12 cellular contexts compared by ENCODE assay signal in genomic region chr14:91361236-91361811, GRCh38. TPM values are rescaled to one million over a fixed set of nuclear protein-coding genes. Genes with fewer than 3 reads are reported as not detected.
DNase-seq lines count a peak whose midpoint lies in the region; ATAC-seq, FAIRE-seq and TF ChIP-seq lines count a peak whose summit lies in the region.
"Had no signal": no experiment of that assay in that cellular context is flagged by ENCODE, and none has a peak within 500 bp of the region (broad histone marks: within the 10 kb centered on the region; RNA-seq: fewer than 3 reads in every experiment).

No MANE protein-coding gene starts in this region.

- no peaks in the 10 kb centered on the region for H3K9me1 ChIP-seq in K562 (ENCODE audit: control insufficient read depth, insufficient read depth, low read length)

- in situ Hi-C loops in K562 (cut with MboI): no loop called here

- H3K27ac Mint-ChIP-seq in CD4-positive, alpha-beta memory T cell: peak overlapping the region in 6 of 7 donors; percentile 22 to 80 (median 42)
- peak overlapping the region in 6 of 9 donors; percentile 35 to 77 (median 74) for H3K27ac Mint-ChIP-seq in naive thymus-derived CD4-positive, alpha-beta T cell
- H3K27ac Mint-ChIP-seq in T-helper 2 cell treated with Interferon-gamma antibody and Interleukin-4, amounts not matched to agents 5 μg/mL and 100 μg/mL, for 36 hours: no peak overlapping the region

- no peak for DNase-seq in CD4-positive, alpha-beta memory T cell
- DNase-seq in NCI-H2227 treated with DMSO at 0.1 percent for 48 hours (lab: John Stamatoyannopoulos, UW) (peak; percentile 35), K562 (ENCODE audit: extremely low read depth in 1 of 4, low spot score in 3 of 4) (no peak), islet precursor cell (no peak), NCI-H1105 (lab: John Stamatoyannopoulos, UW) (no peak)
- no peak for DNase-seq in naive thymus-derived CD4-positive, alpha-beta T cell
- no peak for DNase-seq in T-helper 2 cell treated with Interferon-gamma antibody and Interleukin-4, amounts not matched to agents 5 μg/mL and 100 μg/mL, for 36 hours (ENCODE audit: low spot score)
- DNase-seq: DMS79 treated with DMSO at 0.1 percent for 48 hours, KBM-7, T-helper 1 cell had no signal

- peaks cover 14% of the 10 kb centered on the region for H3K79me2 ChIP-seq in K562 (ENCODE audit: control insufficient read depth, insufficient read depth, low read length)

- peaks cover 92% of the 10 kb centered on the region for H3K4me1 ChIP-seq in CD4-positive, alpha-beta memory T cell (ENCODE audit: insufficient read depth, low read length)
- peaks cover 11 to 17% of the 10 kb centered on the region in 2 experiments; a peak in 4 of 5 replicates for H3K4me1 ChIP-seq in K562 (replicated peaks in 1 of 2; ENCODE audit: control insufficient read depth in 2 of 2, insufficient read depth in 2 of 2, low read length in 2 of 2)
- H3K4me1 ChIP-seq in naive thymus-derived CD4-positive, alpha-beta T cell (ENCODE audit: control insufficient read depth in 2 of 2, insufficient read depth in 2 of 2, low read length in 2 of 2): peaks cover 43 to 46% of the 10 kb centered on the region in 2 donors

- no peaks in the 10 kb centered on the region for H3K27me3 Mint-ChIP-seq in CD4-positive, alpha-beta memory T cell
- no peaks in the 10 kb centered on the region for H3K27me3 Mint-ChIP-seq in naive thymus-derived CD4-positive, alpha-beta T cell
- H3K27me3 Mint-ChIP-seq in T-helper 2 cell treated with Interferon-gamma antibody and Interleukin-4, amounts not matched to agents 5 μg/mL and 100 μg/mL, for 36 hours (ENCODE audit: low read depth): no peaks in the 10 kb centered on the region

- TF ChIP-seq RAD21 in K562 (CRISPR knock-in tag; conservative IDR thresholded peaks at IDR 0.05 in 1 of 2, IDR thresholded peaks at IDR 0.05 in 1 of 2): no peak

- H3K9me3 ChIP-seq in CD4-positive, alpha-beta memory T cell (ENCODE audit: control insufficient read depth in 1 of 2, low read length in 2 of 2): no peaks in the 10 kb centered on the region
- no peaks in the 10 kb centered on the region for H3K9me3 ChIP-seq in K562 (replicated peaks; ENCODE audit: control insufficient read depth, insufficient read depth, low read depth, low read length)
- H3K9me3 ChIP-seq in naive thymus-derived CD4-positive, alpha-beta T cell (ENCODE audit: control insufficient read depth in 2 of 3, low read length in 3 of 3): no peaks in the 10 kb centered on the region

- H2AFZ ChIP-seq in K562 (ENCODE audit: low read depth, low read length): no peak overlapping the region

- H3K36me3 ChIP-seq in CD4-positive, alpha-beta memory T cell (ENCODE audit: insufficient read depth, low read length): peaks cover 29% of the 10 kb centered on the region
- peaks cover 6% of the 10 kb centered on the region; the same call in 1 of the 3 replicates for H3K36me3 ChIP-seq in K562 (ENCODE audit: control insufficient read depth, insufficient read depth, low read length)
- H3K36me3 ChIP-seq in naive thymus-derived CD4-positive, alpha-beta T cell (ENCODE audit: control insufficient read depth in 2 of 3, insufficient read depth in 3 of 3, low read length in 3 of 3): peaks cover 0 to 37% (median 17%) of the 10 kb centered on the region in 3 experiments

- intact Hi-C loops in CD4-positive, alpha-beta memory T cell (cut with micrococcal nuclease): no loop called here
- intact Hi-C loops in K562 (cut with micrococcal nuclease): loop anchor here (5.0 kb wide), 1 partner anchor 56 kb away; the partner anchor contains the start of gene CCDC88C
- intact Hi-C loops in naive thymus-derived CD4-positive, alpha-beta T cell (cut with micrococcal nuclease): no loop called here

- peaks cover 39 to 91% (median 70%) of the 10 kb centered on the region in 4 donors for H3K4me1 Mint-ChIP-seq in CD4-positive, alpha-beta memory T cell
- H3K4me1 Mint-ChIP-seq in naive thymus-derived CD4-positive, alpha-beta T cell: peaks cover 50 to 95% (median 78%) of the 10 kb centered on the region in 7 donors
- peaks cover 46% of the 10 kb centered on the region for H3K4me1 Mint-ChIP-seq in T-helper 2 cell treated with Interferon-gamma antibody and Interleukin-4, amounts not matched to agents 5 μg/mL and 100 μg/mL, for 36 hours (ENCODE audit: low read depth)

- POLR2A ChIA-PET in CD4-positive, alpha-beta memory T cell (lab: Charles Lee; ENCODE audit: partially characterized antibody): interaction anchor here (1.6 to 12.7 kb wide), 3 partner anchors 10 to 43 kb away, joined by 4 to 182 read pairs (median 10); no protein-coding TSS in a partner anchor
- POLR2A ChIA-PET in K562 (lab: Yijun Ruan, JAX): interaction anchor here (1.2 to 1.6 kb wide), 2 partner anchors 12 to 15 kb away, joined by 3 to 5 read pairs; no protein-coding TSS in a partner anchor
- POLR2A ChIA-PET in naive thymus-derived CD4-positive, alpha-beta T cell (lab: Charles Lee): interaction anchor here (0.8 to 1.1 kb wide), 4 partner anchors 9 to 30 kb away, joined by 3 to 5 read pairs (median 3); no protein-coding TSS in a partner anchor

- no peak for TF ChIP-seq EP300 in K562 (IDR thresholded peaks at IDR 0.05; ENCODE audit: low read length)

- no TSS peak for BruUV-seq in K562 (replicated peaks; lab: Mats Ljungman, UMichigan)

- FAIRE-seq in K562 (lab: Jason Lieb, UNC): no peak
- FAIRE-seq: urothelium cell line had no signal

- no peak overlapping the region for H3K9ac ChIP-seq in K562 (ENCODE audit: insufficient read depth in 1 of 2, low read depth in 2 of 2, low read length in 2 of 2)

- peak overlapping the region in 1 of 8 donors; percentile 54 for H3K4me3 Mint-ChIP-seq in CD4-positive, alpha-beta memory T cell
- peak overlapping the region in 1 of 10 donors; percentile 16 for H3K4me3 Mint-ChIP-seq in naive thymus-derived CD4-positive, alpha-beta T cell
- H3K4me3 Mint-ChIP-seq in T-helper 2 cell treated with Interferon-gamma antibody and Interleukin-4, amounts not matched to agents 5 μg/mL and 100 μg/mL, for 36 hours: no peak overlapping the region

- H3K36me3 Mint-ChIP-seq in CD4-positive, alpha-beta memory T cell: peaks cover 12 to 50% of the 10 kb centered on the region in 2 donors
- H3K36me3 Mint-ChIP-seq in naive thymus-derived CD4-positive, alpha-beta T cell: peaks cover 0 to 12% (median 6%) of the 10 kb centered on the region in 5 donors
- H3K36me3 Mint-ChIP-seq in T-helper 2 cell treated with Interferon-gamma antibody and Interleukin-4, amounts not matched to agents 5 μg/mL and 100 μg/mL, for 36 hours (ENCODE audit: low read depth): peaks cover 21% of the 10 kb centered on the region

- 0 out of 2 replicates have a peak, but pooled peaks cover 5% of the 10 kb centered on the region for H4K20me1 ChIP-seq in K562 (replicated peaks; ENCODE audit: control insufficient read depth, insufficient read depth, low read length)

- H3K9me3 Mint-ChIP-seq in CD4-positive, alpha-beta memory T cell: peaks cover 0 to 2% (median 0%) of the 10 kb centered on the region in 8 donors
- no peaks in the 10 kb centered on the region for H3K9me3 Mint-ChIP-seq in naive thymus-derived CD4-positive, alpha-beta T cell
- H3K9me3 Mint-ChIP-seq in T-helper 2 cell treated with Interferon-gamma antibody and Interleukin-4, amounts not matched to agents 5 μg/mL and 100 μg/mL, for 36 hours: no peaks in the 10 kb centered on the region

- TF ChIP-seq CTCF in K562 (IDR thresholded peaks at IDR 0.05 in 2 of 3, conservative IDR thresholded peaks at IDR 0.05 in 1 of 3; ENCODE audit: insufficient read depth in 2 of 3, low read depth in 1 of 3, low read length in 3 of 3): no peak

- no peak overlapping the region for H3K27ac ChIP-seq in CD4-positive, alpha-beta memory T cell (ENCODE audit: low read depth, low read length)
- no peak overlapping the region for H3K27ac ChIP-seq in K562 (ENCODE audit: extremely low read depth, low read depth, low read length)
- H3K27ac ChIP-seq in naive thymus-derived CD4-positive, alpha-beta T cell (ENCODE audit: low read depth, low read length): no peak overlapping the region

- CTCF ChIA-PET in CD4-positive, alpha-beta memory T cell (lab: Charles Lee; ENCODE audit: partially characterized antibody): interaction anchor here (0.7 to 14.1 kb wide), 3 partner anchors 11 to 126 kb away, joined by 3 to 158 read pairs (median 6); partner anchors contain the start of gene CCDC88C
- CTCF ChIA-PET in K562 (lab: Yijun Ruan, JAX; ENCODE audit: low intra/inter-chr PET ratio): no interaction called here
- CTCF ChIA-PET in naive thymus-derived CD4-positive, alpha-beta T cell (lab: Charles Lee): interaction anchor here (0.6 to 1.0 kb wide), 5 partner anchors 36 to 101 kb away, joined by 3 to 4 read pairs (median 3); no protein-coding TSS in a partner anchor

- no peak for TF ChIP-seq POLR2A in K562 (conservative IDR thresholded peaks at IDR 0.05)

- ATAC-seq in K562 (no peak), HG03432 (IDR thresholded peaks at IDR 0.05; ENCODE audit: unreplicated experiment) (no peak)
- peak; percentile 68 for ATAC-seq in naive thymus-derived CD4-positive, alpha-beta T cell

- H3K4me2 ChIP-seq in K562 (ENCODE audit: insufficient read depth, low read length): no peak overlapping the region

- no peaks in the 10 kb centered on the region for H3K27me3 ChIP-seq in CD4-positive, alpha-beta memory T cell (ENCODE audit: insufficient read depth, low read length)
- no peaks in the 10 kb centered on the region for H3K27me3 ChIP-seq in K562 (ENCODE audit: control insufficient read depth in 2 of 2, insufficient read depth in 2 of 2, low read length in 2 of 2)
- H3K27me3 ChIP-seq in naive thymus-derived CD4-positive, alpha-beta T cell (ENCODE audit: control insufficient read depth in 2 of 2, insufficient read depth in 2 of 2, low read length in 2 of 2): no peaks in the 10 kb centered on the region

- H3K4me3 ChIP-seq in CD4-positive, alpha-beta memory T cell (ENCODE audit: low read length in 2 of 2): no peak overlapping the region
- no peak overlapping the region for H3K4me3 ChIP-seq in K562
- no peak overlapping the region for H3K4me3 ChIP-seq in naive thymus-derived CD4-positive, alpha-beta T cell (ENCODE audit: low read length)

- 50% methylated on average over 13 of the region's 14 CpGs for WGBS in K562 (ENCODE audit: insufficient coverage, low coverage, missing lambda C conversion rate)

RNA-seq across cellular contexts. Expression of gene CCDC88C, which starts 56.3 kb away (rescaled TPM):
- 100 to 1,000 TPM; 272 to 293 TPM for total RNA-seq in CD4-positive, alpha-beta memory T cell
- 10 to 100 TPM; 17.1 to 51.1 TPM for polyA plus RNA-seq in CD4-positive, alpha-beta memory T cell
- 100 and 139 TPM in 2 replicates for total RNA-seq in K562 (2011; cell fraction: chromatin; rRNA removed; ENCODE audit: low replicate concordance)
- total RNA-seq in K562 (2011; cell fraction: nucleolus; rRNA removed): 63.0 and 67.6 TPM in 2 replicates
- total RNA-seq in K562 (2011; cell fraction: nucleoplasm; rRNA removed): 63.9 and 65.4 TPM in 2 replicates
- total RNA-seq in K562 (2014; rRNA removed) (12.4 and 13.3 TPM in 2 replicates), K562 (2014; rRNA removed; fragmentation: Illumina TruSeq; extraction: Trizol) (11.2 and 12.9 TPM in 2 replicates), K562 (2015; rRNA removed; fragmentation: Illumina TruSeq; extraction: Trizol) (11.3 and 12.2 TPM in 2 replicates), K562 (2021) (16.8 and 22.5 TPM in 2 replicates)
- polyA plus RNA-seq in K562 (2011; rRNA removed) (7.5 and 8.2 TPM in 2 replicates), K562 (2014; fragmentation: Illumina TruSeq; extraction: Trizol) (8.4 and 9.3 TPM in 2 replicates), K562 (2014; fragmentation: Nextera tagmentation; extraction: Ambion mirVana) (under 1 TPM; 0.62 to 0.65 TPM), K562 (2014; rRNA removed) (10.7 and 11.4 TPM in 2 replicates)
- 5.8 and 6.7 TPM in 2 replicates for polyA plus RNA-seq in K562 (2011; cell fraction: cytosol; rRNA removed)
- polyA plus RNA-seq in K562 (2011; cell fraction: nucleus; rRNA removed): 23.6 and 28.3 TPM in 2 replicates
- polyA plus RNA-seq in K562 (2012): 8.6 and 10.1 TPM in 2 replicates
- polyA minus RNA-seq in K562 (2011; rRNA and poly(A)+ RNA removed): 20.0 and 20.9 TPM in 2 replicates
- 7.9 and 12.8 TPM in 2 replicates for polyA minus RNA-seq in K562 (2011; cell fraction: cytosol; rRNA and poly(A)+ RNA removed)
- 22.8 and 36.1 TPM in 2 replicates for polyA minus RNA-seq in K562 (2011; cell fraction: nucleus; rRNA and poly(A)+ RNA removed)
- 100 to 1,000 TPM; 189 to 324 (median 277) TPM for total RNA-seq in naive thymus-derived CD4-positive, alpha-beta T cell
- 10 to 100 TPM; 23.6 to 44.9 TPM for polyA plus RNA-seq in naive thymus-derived CD4-positive, alpha-beta T cell
